9 cellular contexts compared by ENCODE assay signal in the genomic region with DNA sequence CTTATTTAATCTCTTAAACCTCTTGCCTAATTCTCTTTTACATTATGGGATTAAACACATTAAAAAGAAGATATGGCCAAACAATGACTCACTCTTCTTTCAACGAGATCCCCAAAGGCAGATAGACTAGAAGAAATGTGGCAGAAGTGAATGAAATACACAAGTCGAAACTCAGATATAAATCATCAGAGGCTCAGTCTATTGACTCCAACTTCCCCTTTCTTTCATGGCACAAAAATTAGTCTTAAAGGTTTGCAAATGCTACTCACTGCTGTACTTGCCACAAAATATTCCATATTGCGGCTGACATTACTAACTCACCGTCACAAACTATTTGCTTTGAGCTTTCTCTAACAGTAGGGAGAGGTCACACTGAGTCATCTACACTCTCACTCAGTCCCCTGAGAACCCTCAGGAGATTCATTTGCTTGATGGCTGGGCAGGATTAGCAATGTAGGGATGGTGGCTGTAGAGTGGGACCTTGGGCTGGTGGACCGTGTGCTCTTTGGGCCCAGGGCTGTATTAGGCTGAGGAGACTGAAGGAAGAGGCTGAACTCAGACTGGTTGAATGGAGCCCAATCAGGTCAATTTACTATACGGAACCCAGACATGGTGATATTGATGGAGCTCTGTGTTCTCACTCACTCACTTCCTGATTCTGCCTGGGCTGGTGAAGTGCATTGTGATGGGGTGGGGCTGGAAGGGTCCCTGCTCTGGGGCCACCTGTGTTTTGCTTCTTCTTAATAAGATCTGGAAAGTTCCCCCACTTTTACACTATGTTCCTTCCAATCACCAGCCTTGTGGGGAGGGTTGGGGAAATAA. TPM values are rescaled to one million over a fixed set of nuclear protein-coding genes. Genes with fewer than 3 reads are reported as not detected.
DNase-seq lines count a peak whose midpoint lies in the region; ATAC-seq and TF ChIP-seq lines count a peak whose summit lies in the region.
"Had no signal": no experiment of that assay in that cellular context is flagged by ENCODE, and none has a peak within 500 bp of the region (broad histone marks: within the 10 kb centered on the region; RNA-seq: fewer than 3 reads in every experiment).

No MANE protein-coding gene starts in this region.

- peaks cover 10% of the 10 kb centered on the region for H3F3A ChIP-seq in PC-3 (ENCODE audit: low read length, unreplicated experiment)

- H3K9me2 ChIP-seq in PC-3 (replicated peaks; ENCODE audit: low read length): no peaks in the 10 kb centered on the region

- H3K4me2 ChIP-seq in PC-3 (ENCODE audit: low read length): peak overlapping the region; percentile 63

- H3K27me3 ChIP-seq in PC-3 (ENCODE audit: low read length): no peaks in the 10 kb centered on the region
- peaks cover 3% of the 10 kb centered on the region for H3K27me3 ChIP-seq in foreskin keratinocyte
- no peaks in the 10 kb centered on the region for H3K27me3 ChIP-seq in colonic mucosa

- peak overlapping the region; percentile 73 for H3K9ac ChIP-seq in PC-3 (ENCODE audit: low read length)
- no peak overlapping the region for H3K9ac ChIP-seq in colonic mucosa (ENCODE audit: low read depth in 2 of 2, low read length in 2 of 2)

- intact Hi-C loops in PC-3 (cut with micrococcal nuclease) (no loop called here), Right ventricle myocardium inferior (cut with DNase I) (no loop called here), colonic mucosa (cut with DNase I) (no loop called here)

- peak overlapping the region; percentile 11; the same call in 1 of the 2 replicates for H3K4me3 ChIP-seq in PC-3 (ENCODE audit: low read length)
- no peak overlapping the region for H3K4me3 ChIP-seq in colonic mucosa
- H3K4me3 ChIP-seq: skin epidermis had no signal

- H3K4me1 ChIP-seq in PC-3 (ENCODE audit: insufficient read depth, low read length) (peaks cover 23% of the 10 kb centered on the region), foreskin keratinocyte (peaks cover 5% of the 10 kb centered on the region), colonic mucosa (no peaks in the 10 kb centered on the region)

- H3K9me3 ChIP-seq in PC-3 (ENCODE audit: low read length) (no peaks in the 10 kb centered on the region), colonic mucosa (no peaks in the 10 kb centered on the region)

- no peaks in the 10 kb centered on the region for H4K20me1 ChIP-seq in PC-3 (ENCODE audit: low read length)

- DNase-seq in PC-3 (peak; percentile 92), foreskin keratinocyte (peak; percentile 87 to 91), Right ventricle myocardium inferior (ENCODE audit: missing footprints) (no peak), nucleus accumbens (lab: John Stamatoyannopoulos, UW) (no peak), NCI-H1105 (lab: John Stamatoyannopoulos, UW) (no peak), colonic mucosa (no peak)

- peak overlapping the region; percentile 96 for H3K27ac ChIP-seq in PC-3 (ENCODE audit: low read length)
- peak overlapping the region; percentile 21 for H3K27ac ChIP-seq in foreskin keratinocyte
- no peak overlapping the region for H3K27ac ChIP-seq in colonic mucosa

- CTCF ChIA-PET in PC-3 (lab: Charles Lee): no interaction called here

- H3K36me3 ChIP-seq in PC-3 (ENCODE audit: low read depth, low read length) (no peaks in the 10 kb centered on the region), colonic mucosa (no peaks in the 10 kb centered on the region)

- H3K79me2 ChIP-seq in PC-3 (ENCODE audit: low read length): no peaks in the 10 kb centered on the region

- H2AFZ ChIP-seq in PC-3 (ENCODE audit: low read length): peak overlapping the region; percentile 2; the same call in 1 of the 2 replicates

- POLR2A ChIA-PET in PC-3 (lab: Charles Lee; ENCODE audit: unreplicated experiment): no interaction called here

- TF ChIP-seq CTCF in PC-3 (conservative IDR thresholded peaks at IDR 0.05; ENCODE audit: low read depth, low read length) (no peak), foreskin keratinocyte (conservative IDR thresholded peaks at IDR 0.05) (no peak), colonic mucosa (IDR thresholded peaks at IDR 0.05) (no peak)

- peak; percentile 78 for ATAC-seq in GM18508 (IDR thresholded peaks at IDR 0.05; ENCODE audit: insufficient read depth, unreplicated experiment)
- ATAC-seq in HG02642 (IDR thresholded peaks at IDR 0.05; ENCODE audit: poor library complexity, unreplicated experiment): peak; percentile 80
- peak; percentile 95 for ATAC-seq in PC-3
- peak; percentile 92 for ATAC-seq in foreskin keratinocyte
- ATAC-seq in Right ventricle myocardium inferior: no peak

- no TSS peak for BruUV-seq in PC-3 (replicated peaks; lab: Mats Ljungman, UMichigan)

RNA-seq across cellular contexts. Expression of gene UBR2, which starts 42.8 kb away (rescaled TPM):
- 15.7 and 19.6 TPM in 2 replicates for total RNA-seq in PC-3 (2014; rRNA removed)
- total RNA-seq in foreskin keratinocyte: 16.2 and 17.4 TPM in 2 replicates
- polyA plus RNA-seq in foreskin keratinocyte: 3.2 and 3.7 TPM in 2 replicates
- 31.3 TPM for total RNA-seq in Right ventricle myocardium inferior
- 10 to 100 TPM; 33.0 to 42.3 TPM for total RNA-seq in colonic mucosa

Comparison
In these comparisons a context has a peak if more than half of its experiments do, and no peak if none do; other contexts are left out.
1. DNase-seq: peak in PC-3 (single experiment) and foreskin keratinocyte (2 of 2); none in Right ventricle myocardium inferior (single experiment), nucleus accumbens (0 of 56), NCI-H1105 (single experiment) and colonic mucosa (single experiment).